Comparison of ENCODE assay signal across 8 cellular contexts in the genomic region with DNA sequence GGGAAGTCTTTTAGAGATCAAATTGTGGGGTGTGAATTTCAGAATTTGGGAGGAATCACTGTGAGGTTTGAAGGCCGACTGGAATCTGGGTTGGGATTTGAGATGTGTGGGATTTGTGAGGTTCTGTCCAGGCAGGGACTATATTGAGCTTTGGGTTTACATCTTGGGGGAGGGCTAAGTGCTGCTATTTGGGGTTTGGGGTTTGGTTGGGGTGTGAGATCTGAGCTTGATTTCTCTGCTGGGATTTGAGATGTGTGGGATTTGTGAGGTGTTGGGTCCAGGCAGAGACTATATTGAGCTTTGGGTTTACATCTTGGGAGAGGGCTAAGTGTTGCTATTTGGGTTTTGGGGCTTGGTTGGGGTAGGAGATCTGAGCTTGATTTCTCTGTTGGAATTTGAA. TPM values are rescaled to one million over a fixed set of nuclear protein-coding genes. Genes with fewer than 3 reads are reported as not detected.
A peak's percentile ranks its signal among the peaks of the same experiment; 100 is the strongest.
DNase-seq lines count a peak whose midpoint lies in the region; ATAC-seq and TF ChIP-seq lines count a peak whose summit lies in the region.

No MANE protein-coding gene starts in this region.

- peaks cover 24 to 37% of the 10 kb centered on the region in 2 donors for H3K36me3 Mint-ChIP-seq in CD14-positive monocyte
- H3K36me3 Mint-ChIP-seq in neural progenitor cell, result no peaks in the 10 kb centered on the region

- peaks cover 11% of the 10 kb centered on the region for H3K4me1 ChIP-seq in MM.1S (ENCODE audit: low read length)
- H3K4me1 ChIP-seq in ectodermal cell (ENCODE audit: control insufficient read depth, insufficient read depth, low read length), result peaks cover 20% of the 10 kb centered on the region
- H3K4me1 ChIP-seq in neural progenitor cell, result peaks cover 19% of the 10 kb centered on the region
- peaks cover 25% of the 10 kb centered on the region for H3K4me1 ChIP-seq in mucosa of descending colon (ENCODE audit: low read depth)

- H4K20me1 ChIP-seq in MM.1S (ENCODE audit: insufficient read depth, low read length) (no peaks in the 10 kb centered on the region), neural progenitor cell (ENCODE audit: low read depth) (peaks cover 10% of the 10 kb centered on the region)

- H3K27ac Mint-ChIP-seq in CD14-positive monocyte (peak overlapping the region in 6 of 7 donors; percentile 7 to 99 (median 95)), neural progenitor cell (no peak overlapping the region)

- TF ChIP-seq CTCF in CD14-positive monocyte (IDR thresholded peaks at IDR 0.05) (no peak), MM.1S (IDR thresholded peaks at IDR 0.05; ENCODE audit: low read length) (no peak), neural progenitor cell (IDR thresholded peaks at IDR 0.05) (no peak), mucosa of descending colon (IDR thresholded peaks at IDR 0.05) (no peak)

- H3K4me2 ChIP-seq in MM.1S (ENCODE audit: low read depth, low read length), result peak overlapping the region; percentile 94
- peak overlapping the region; percentile 91 for H3K4me2 ChIP-seq in neural progenitor cell

- H3K27ac ChIP-seq in MM.1S (ENCODE audit: low read length), result no peak overlapping the region
- no peak overlapping the region for H3K27ac ChIP-seq in ectodermal cell (ENCODE audit: insufficient read depth, low read depth, low read length, poor library complexity, severe bottlenecking)
- H3K27ac ChIP-seq in neural progenitor cell, result no peak overlapping the region

- H3K9me3 ChIP-seq in MM.1S (replicated peaks; ENCODE audit: insufficient read depth, low read length), result no peaks in the 10 kb centered on the region
- no peaks in the 10 kb centered on the region for H3K9me3 ChIP-seq in ectodermal cell (ENCODE audit: control insufficient read depth, low read length)
- H3K9me3 ChIP-seq in neural progenitor cell (ENCODE audit: low read depth), result no peaks in the 10 kb centered on the region
- no peaks in the 10 kb centered on the region for H3K9me3 ChIP-seq in mucosa of descending colon

- H3K27me3 ChIP-seq in MM.1S (replicated peaks; ENCODE audit: insufficient read depth, low read length), result peaks cover 29% of the 10 kb centered on the region
- H3K27me3 ChIP-seq in ectodermal cell (ENCODE audit: control insufficient read depth, insufficient read depth, low read length, poor library complexity, severe bottlenecking), result peaks cover 39% of the 10 kb centered on the region
- peaks cover 39% of the 10 kb centered on the region for H3K27me3 ChIP-seq in neural progenitor cell

- DNase-seq in CD14-positive monocyte (ENCODE audit: low spot score), result no peak
- no peak for DNase-seq in MM.1S
- no peak for DNase-seq in neural progenitor cell (ENCODE audit: low spot score)
- no peak for DNase-seq in medulla oblongata (ENCODE audit: extremely low spot score)
- DNase-seq in mucosa of descending colon, result no peak

- 83 to 89% methylated on average over 1 of the region's 1 CpG for WGBS in ectodermal cell, 2 experiments

- peaks cover 0 to 17% (median 1%) of the 10 kb centered on the region in 7 donors for H3K9me3 Mint-ChIP-seq in CD14-positive monocyte
- H3K9me3 Mint-ChIP-seq in neural progenitor cell, result no peaks in the 10 kb centered on the region

- peak overlapping the region; percentile 91 for H2AFZ ChIP-seq in MM.1S (ENCODE audit: low read length)
- H2AFZ ChIP-seq in neural progenitor cell (replicated peaks), result no peak overlapping the region

- peaks cover 32 to 35% (median 32%) of the 10 kb centered on the region in 3 donors for H3K27me3 Mint-ChIP-seq in CD14-positive monocyte (ENCODE audit: low read depth in 3 of 3)
- peaks cover 25% of the 10 kb centered on the region for H3K27me3 Mint-ChIP-seq in neural progenitor cell (ENCODE audit: insufficient read depth, low read depth)

- H3K79me2 ChIP-seq in MM.1S (ENCODE audit: low read length) (peaks cover 13% of the 10 kb centered on the region), neural progenitor cell (ENCODE audit: low read depth) (no peaks in the 10 kb centered on the region)

- intact Hi-C loops in CD14-positive monocyte (cut with micrococcal nuclease) (loop anchor here (5.0 to 10.0 kb wide), 4 partner anchors 33 to 335 kb away; partner anchors contain the start of genes DNPEP (in 2 of the 2), STK11IP (in 2 of the 2) and NHEJ1 (in 1 of the 2)), mucosa of descending colon (cut with DNase I, micrococcal nuclease) (no loop called here)

- H3K4me3 Mint-ChIP-seq in CD14-positive monocyte, result peak overlapping the region in 1 of 2 donors; percentile 100
- peak overlapping the region; percentile 93 for H3K4me3 Mint-ChIP-seq in neural progenitor cell

- no peaks in the 10 kb centered on the region for H3K9me2 ChIP-seq in MM.1S (replicated peaks; ENCODE audit: insufficient read depth, low read length)

- H3K9ac ChIP-seq in MM.1S (ENCODE audit: low read length) (peak overlapping the region; percentile 91; the same call in 1 of the 2 replicates), neural progenitor cell (no peak overlapping the region)

- H3K36me3 ChIP-seq in MM.1S (replicated peaks; ENCODE audit: insufficient read depth, low read length) (no peaks in the 10 kb centered on the region), ectodermal cell (ENCODE audit: control insufficient read depth, insufficient read depth, low read length) (no peaks in the 10 kb centered on the region), neural progenitor cell (no peaks in the 10 kb centered on the region), mucosa of descending colon (ENCODE audit: low read depth) (no peaks in the 10 kb centered on the region)

- no peak for ATAC-seq in HG02981 (IDR thresholded peaks at IDR 0.05; ENCODE audit: unreplicated experiment)
- no peak for ATAC-seq in HG03469 (IDR thresholded peaks at IDR 0.05; ENCODE audit: unreplicated experiment)
- ATAC-seq in mucosa of descending colon, result no peak

- H3F3A ChIP-seq in MM.1S (ENCODE audit: insufficient read depth, low read length) (no peaks in the 10 kb centered on the region), neural progenitor cell (ENCODE audit: low read depth) (peaks cover 15% of the 10 kb centered on the region)

- H3K4me1 Mint-ChIP-seq in CD14-positive monocyte (peaks cover 38% of the 10 kb centered on the region), neural progenitor cell (peaks cover 28% of the 10 kb centered on the region)

- H3K4me3 ChIP-seq in MM.1S (ENCODE audit: low read length) (peak overlapping the region; percentile 88), ectodermal cell (ENCODE audit: insufficient read depth, low read depth, low read length) (peak overlapping the region; percentile 51), neural progenitor cell (peak overlapping the region; percentile 64), mucosa of descending colon (no peak overlapping the region)

RNA-seq across cellular contexts. Expression of gene GMPPA, which starts 0.9 kb away (rescaled TPM):
- polyA plus RNA-seq in CD14-positive monocyte, result 10 to 100 TPM; 35.5 to 35.9 TPM
- 25.1 TPM for polyA plus RNA-seq in ectodermal cell (2013, experiment 1 of 4)
- 26.5 TPM for polyA plus RNA-seq in ectodermal cell (2013, experiment 2 of 4)
- polyA plus RNA-seq in ectodermal cell (2013, experiment 3 of 4), result 20.1 TPM
- polyA plus RNA-seq in ectodermal cell (2013, experiment 4 of 4), result 19.6 TPM
- 23.8 and 49.3 TPM in 2 replicates for total RNA-seq in neural progenitor cell (ENCODE audit: low replicate concordance)
- 10 to 100 TPM; 33.6 to 52.6 (median 43.6) TPM for total RNA-seq in mucosa of descending colon

RNA-seq across cellular contexts. Expression of gene ASIC4, which starts 14.7 kb away (rescaled TPM):
- polyA plus RNA-seq in CD14-positive monocyte, result not detected
- polyA plus RNA-seq in ectodermal cell (2013, experiment 1 of 4), result 0.80 TPM
- 1.1 TPM for polyA plus RNA-seq in ectodermal cell (2013, experiment 2 of 4)
- polyA plus RNA-seq in ectodermal cell (2013, experiment 3 of 4), result 0.80 TPM
- 1.1 TPM for polyA plus RNA-seq in ectodermal cell (2013, experiment 4 of 4)
- total RNA-seq in neural progenitor cell (ENCODE audit: low replicate concordance) (0.26 and 2.4 TPM in 2 replicates), mucosa of descending colon (under 1 TPM in 1 of 3 donors, not detected in 2; 0.09 TPM)

RNA-seq across cellular contexts. Expression of gene CHPF, which starts 44.1 kb away (rescaled TPM):
- under 1 TPM; 0.09 to 0.32 TPM for polyA plus RNA-seq in CD14-positive monocyte
- 19.8 TPM for polyA plus RNA-seq in ectodermal cell (2013, experiment 1 of 4)
- polyA plus RNA-seq in ectodermal cell (2013, experiment 2 of 4), result 18.4 TPM
- 15.7 TPM for polyA plus RNA-seq in ectodermal cell (2013, experiment 3 of 4)
- polyA plus RNA-seq in ectodermal cell (2013, experiment 4 of 4), result 18.2 TPM
- total RNA-seq in neural progenitor cell (ENCODE audit: low replicate concordance) (6.7 and 27.7 TPM in 2 replicates), mucosa of descending colon (10 to 100 TPM; 19.4 to 25.9 (median 20.5) TPM)

RNA-seq across cellular contexts. Expression of gene TMEM198, which starts 44.3 kb away (rescaled TPM):
- not detected for polyA plus RNA-seq in CD14-positive monocyte
- polyA plus RNA-seq in ectodermal cell (2013, experiment 1 of 4), result 1.6 TPM
- 2.7 TPM for polyA plus RNA-seq in ectodermal cell (2013, experiment 2 of 4)
- polyA plus RNA-seq in ectodermal cell (2013, experiment 3 of 4), result 2.7 TPM
- polyA plus RNA-seq in ectodermal cell (2013, experiment 4 of 4), result 2.8 TPM
- total RNA-seq in neural progenitor cell (ENCODE audit: low replicate concordance) (0.79 and 2.3 TPM in 2 replicates), mucosa of descending colon (1 to 10 TPM in 2 of 3 donors, under 1 TPM in 1; 0.69 to 2.7 (median 2.7) TPM)

Comparison
In these comparisons a context has a peak if more than half of its experiments do, and no peak if none do; other contexts are left out.
1. intact Hi-C loops: an anchor here in CD14-positive monocyte (5.0 to 10.0 kb wide); none called in mucosa of descending colon.